ENCODE assay signal across 9 cellular contexts in the genomic region with DNA sequence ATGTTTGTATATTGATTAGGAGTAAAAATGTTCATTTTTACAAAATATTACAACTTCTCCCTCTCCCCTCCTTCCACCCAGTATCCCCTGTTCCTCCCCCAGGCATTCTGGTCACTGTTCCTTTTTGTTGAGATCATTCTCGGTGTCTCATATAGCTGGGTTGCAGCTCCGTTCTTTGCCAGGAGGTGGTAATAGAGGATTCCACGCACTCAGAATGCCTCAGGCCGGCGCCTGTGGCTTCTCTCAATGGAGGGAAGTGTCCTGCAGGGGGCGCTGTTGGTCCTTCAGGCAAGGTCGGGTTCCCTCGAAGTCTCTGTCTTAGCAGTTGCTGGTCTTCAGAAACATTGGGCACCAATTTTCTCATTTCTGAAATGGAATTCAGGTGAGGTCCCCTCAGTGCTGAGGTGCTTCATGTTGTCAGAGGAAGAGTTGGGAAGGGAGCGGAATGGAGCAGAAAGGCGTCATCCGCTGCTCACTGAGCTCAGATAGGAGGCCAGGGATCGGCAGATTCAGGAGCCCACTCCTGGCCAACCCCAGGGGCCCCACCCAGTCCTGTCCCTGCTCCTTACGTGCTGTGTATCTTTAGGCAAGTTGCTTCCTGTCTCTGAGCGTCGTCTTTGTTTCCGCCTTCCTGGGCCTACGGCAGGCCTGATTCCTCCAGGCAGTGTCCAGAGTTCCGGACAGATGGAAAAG. TPM values are rescaled to one million over a fixed set of nuclear protein-coding genes. Genes with fewer than 3 reads are reported as not detected.
DNase-seq lines count a peak whose midpoint lies in the region; ATAC-seq, FAIRE-seq and TF ChIP-seq lines count a peak whose summit lies in the region.
"Had no signal": no experiment of that assay in that cellular context is flagged by ENCODE, and none has a peak within 500 bp of the region (broad histone marks: within the 10 kb centered on the region; RNA-seq: fewer than 3 reads in every experiment).

No MANE protein-coding gene starts in this region.

- no peaks in the 10 kb centered on the region for H3K79me2 ChIP-seq in K562 (ENCODE audit: control insufficient read depth, insufficient read depth, low read length)

- H4K8ac ChIP-seq in mesenchymal stem cell (ENCODE audit: low read length), result no peak overlapping the region

- no peaks in the 10 kb centered on the region for H3K4me1 ChIP-seq in RWPE2 (ENCODE audit: insufficient read depth, poor library complexity, severe bottlenecking)
- peaks cover 0 to 23% of the 10 kb centered on the region in 2 experiments; a peak in 3 of 5 replicates for H3K4me1 ChIP-seq in K562 (replicated peaks in 1 of 2; ENCODE audit: control insufficient read depth in 2 of 2, insufficient read depth in 2 of 2, low read length in 2 of 2)
- peaks cover 2% of the 10 kb centered on the region for H3K4me1 ChIP-seq in mesenchymal stem cell (ENCODE audit: control insufficient read depth, insufficient read depth, low read depth, low read length)

- no peak overlapping the region for H3K14ac ChIP-seq in mesenchymal stem cell (ENCODE audit: low read length in 2 of 2)

- 57% methylated on average over 16 of the region's 18 CpGs for WGBS in K562 (ENCODE audit: insufficient coverage, low coverage, missing lambda C conversion rate)
- 77% methylated on average over 18 of the region's 18 CpGs for WGBS in mesenchymal stem cell

- no peak overlapping the region for H2BK12ac ChIP-seq in mesenchymal stem cell (ENCODE audit: low read length in 2 of 2)

- H3K4me2 ChIP-seq in K562 (ENCODE audit: insufficient read depth, low read length), result no peak overlapping the region
- H3K4me2 ChIP-seq in mesenchymal stem cell (ENCODE audit: low read length, poor library complexity, severe bottlenecking), result no peak overlapping the region

- peaks cover 19% of the 10 kb centered on the region for H3K27me3 ChIP-seq in RWPE2 (ENCODE audit: insufficient read depth, poor library complexity, severe bottlenecking)
- peaks cover 0 to 10% of the 10 kb centered on the region in 2 experiments; a peak in 2 of 5 replicates for H3K27me3 ChIP-seq in K562 (ENCODE audit: control insufficient read depth in 2 of 2, insufficient read depth in 2 of 2, low read length in 2 of 2)
- H3K27me3 ChIP-seq in mesenchymal stem cell (ENCODE audit: control insufficient read depth in 1 of 2, insufficient read depth in 1 of 2, low read length in 2 of 2), result peaks cover 14 to 41% of the 10 kb centered on the region in 2 experiments

- H3K4me3 ChIP-seq in RWPE2 (ENCODE audit: severe bottlenecking), result no peak overlapping the region
- H3K4me3 ChIP-seq in K562, result no peak overlapping the region
- H3K4me3 ChIP-seq in mesenchymal stem cell (ENCODE audit: insufficient read depth in 1 of 2, low read depth in 1 of 2, low read length in 2 of 2), result no peak overlapping the region

- H3K9ac ChIP-seq in K562 (ENCODE audit: insufficient read depth in 1 of 2, low read depth in 2 of 2, low read length in 2 of 2) (no peak overlapping the region), mesenchymal stem cell (ENCODE audit: low read length) (no peak overlapping the region)

- H2AFZ ChIP-seq in K562 (ENCODE audit: low read depth, low read length) (no peak overlapping the region), mesenchymal stem cell (ENCODE audit: low read depth, low read length) (no peak overlapping the region)

- TF ChIP-seq RAD21 in K562 (CRISPR knock-in tag; conservative IDR thresholded peaks at IDR 0.05 in 1 of 2, IDR thresholded peaks at IDR 0.05 in 1 of 2), result peak in 1 of 2 experiments; percentile 47; a peak in 2 of 4 replicates

- H4K91ac ChIP-seq in mesenchymal stem cell (ENCODE audit: low read length), result peak overlapping the region; percentile 10

- H3K36me3 ChIP-seq in RWPE2 (ENCODE audit: low read depth), result no peaks in the 10 kb centered on the region
- peaks cover 13% of the 10 kb centered on the region; the same call in 2 of the 3 replicates for H3K36me3 ChIP-seq in K562 (ENCODE audit: control insufficient read depth, insufficient read depth, low read length)
- peaks cover 5 to 44% of the 10 kb centered on the region in 2 experiments for H3K36me3 ChIP-seq in mesenchymal stem cell (ENCODE audit: control insufficient read depth in 1 of 2, insufficient read depth in 2 of 2, low read depth in 1 of 2, low read length in 2 of 2)

- H3K79me1 ChIP-seq in mesenchymal stem cell (replicated peaks; ENCODE audit: low read length, poor library complexity, severe bottlenecking), result peaks cover 6% of the 10 kb centered on the region

- no peak for TF ChIP-seq EP300 in K562 (IDR thresholded peaks at IDR 0.05; ENCODE audit: low read length)

- TF ChIP-seq CTCF in RWPE2 (IDR thresholded peaks at IDR 0.05; ENCODE audit: poor library complexity, severe bottlenecking) (peak; percentile 39), K562 (IDR thresholded peaks at IDR 0.05 in 2 of 3, conservative IDR thresholded peaks at IDR 0.05 in 1 of 3; ENCODE audit: insufficient read depth in 2 of 3, low read depth in 1 of 3, low read length in 3 of 3) (peak; percentile 70 to 98 (median 83))

- no peak overlapping the region for H2BK120ac ChIP-seq in mesenchymal stem cell (ENCODE audit: low read depth, low read length)

- no peak overlapping the region for H2BK15ac ChIP-seq in mesenchymal stem cell (ENCODE audit: low read depth, poor library complexity, severe bottlenecking)

- POLR2A ChIA-PET in K562 (lab: Yijun Ruan, JAX), result interaction anchor here (0.5 kb wide), 1 partner anchor 75 kb away, joined by 3 read pairs; no protein-coding TSS in a partner anchor

- in situ Hi-C loops in K562 (cut with MboI), result no loop called here

- DNase-seq in activated CD4-positive, alpha-beta T cell treated with anti-CD3 and anti-CD28 coated beads for 24 hours (ENCODE audit: low read depth in 2 of 2), result peak; percentile 36 to 63
- no peak for DNase-seq in activated CD4-positive, alpha-beta T cell treated with anti-CD3 and anti-CD28 coated beads for 1 hour
- DNase-seq in RWPE2 (ENCODE audit: low spot score) (no peak), K562 (ENCODE audit: extremely low read depth in 1 of 4, low spot score in 3 of 4) (peak; percentile 58 to 81 (median 72)), mesenchymal stem cell (peak; percentile 23), GM12892 (ENCODE audit: insufficient read length) (no peak)

- H3K9me3 ChIP-seq in RWPE2 (ENCODE audit: severe bottlenecking), result no peaks in the 10 kb centered on the region
- H3K9me3 ChIP-seq in K562 (replicated peaks; ENCODE audit: control insufficient read depth, insufficient read depth, low read depth, low read length), result peaks cover 9% of the 10 kb centered on the region
- peaks cover 7% of the 10 kb centered on the region for H3K9me3 ChIP-seq in mesenchymal stem cell (ENCODE audit: control insufficient read depth, low read length)

- no peak overlapping the region for H2BK5ac ChIP-seq in mesenchymal stem cell (ENCODE audit: low read depth, low read length, poor library complexity, severe bottlenecking)

- H3K27ac ChIP-seq in RWPE2 (ENCODE audit: poor library complexity, severe bottlenecking), result no peak overlapping the region
- H3K27ac ChIP-seq in K562 (ENCODE audit: extremely low read depth, low read depth, low read length), result no peak overlapping the region
- no peak overlapping the region for H3K27ac ChIP-seq in mesenchymal stem cell (ENCODE audit: low read length, poor library complexity, severe bottlenecking)

- ATAC-seq in RWPE2 (ENCODE audit: low read depth) (no peak), K562 (peak; percentile 83), GM21381 (IDR thresholded peaks at IDR 0.05; ENCODE audit: unreplicated experiment) (no peak), GM18861 (IDR thresholded peaks at IDR 0.05; ENCODE audit: unreplicated experiment) (no peak)

- no peaks in the 10 kb centered on the region for H3K9me1 ChIP-seq in K562 (ENCODE audit: control insufficient read depth, insufficient read depth, low read length)

- H2AK5ac ChIP-seq in mesenchymal stem cell (ENCODE audit: low read length, severe bottlenecking), result no peak overlapping the region

- no TSS peak for BruUV-seq in K562 (replicated peaks; lab: Mats Ljungman, UMichigan)

- FAIRE-seq in K562 (lab: Jason Lieb, UNC), result peak; percentile 84
- FAIRE-seq in GM12892 (lab: Jason Lieb, UNC), result no peak

- TF ChIP-seq POLR2A in K562 (conservative IDR thresholded peaks at IDR 0.05) (no peak), GM12892 (IDR thresholded peaks at IDR 0.05; ENCODE audit: low read depth, low read length) (no peak)

- no peak overlapping the region for H3K18ac ChIP-seq in mesenchymal stem cell (ENCODE audit: low read depth in 1 of 2, low read length in 2 of 2)

- no peak overlapping the region for H3K23ac ChIP-seq in mesenchymal stem cell (ENCODE audit: low read length in 2 of 2)

- intact Hi-C loops in K562 (cut with micrococcal nuclease), result no loop called here

- CTCF ChIA-PET in K562 (lab: Yijun Ruan, JAX; ENCODE audit: low intra/inter-chr PET ratio), result interaction anchor here (0.6 kb wide), 1 partner anchor 24 kb away, joined by 5 read pairs; the partner anchor contains the start of gene JOSD2

- no peak overlapping the region for H3K4ac ChIP-seq in mesenchymal stem cell (ENCODE audit: low read depth in 1 of 2, low read length in 2 of 2)

- H4K20me1 ChIP-seq in K562 (replicated peaks; ENCODE audit: control insufficient read depth, insufficient read depth, low read length), result no peaks in the 10 kb centered on the region

RNA-seq across cellular contexts. Expression of gene GARIN5A, which starts 10.3 kb away (rescaled TPM):
- 0.49 TPM in 1 of 2 replicates, not detected in the other for total RNA-seq in K562 (2011; cell fraction: chromatin; rRNA removed; ENCODE audit: low replicate concordance)
- total RNA-seq in K562 (2011; cell fraction: nucleolus; rRNA removed), result 0.39 TPM in 1 of 2 replicates, not detected in the other
- not detected in 2 replicates for total RNA-seq in K562 (2011; cell fraction: nucleoplasm; rRNA removed)
- total RNA-seq in K562 (2014; rRNA removed) (0.23 and 0.33 TPM in 2 replicates), K562 (2014; rRNA removed; fragmentation: Illumina TruSeq; extraction: Trizol) (not detected in 2 replicates), K562 (2015; rRNA removed; fragmentation: Illumina TruSeq; extraction: Trizol) (0.47 TPM in 1 of 2 replicates, not detected in the other), K562 (2021) (0.31 and 0.82 TPM in 2 replicates)
- polyA plus RNA-seq in K562 (2011; rRNA removed) (0.10 and 0.26 TPM in 2 replicates), K562 (2014; fragmentation: Illumina TruSeq; extraction: Trizol) (0.57 and 0.59 TPM in 2 replicates), K562 (2014; fragmentation: Nextera tagmentation; extraction: Ambion mirVana) (under 1 TPM in 1 of 2 experiments, not detected in 1; 0.13 TPM), K562 (2014; rRNA removed) (0.16 and 0.17 TPM in 2 replicates)
- 0.59 and 0.78 TPM in 2 replicates for polyA plus RNA-seq in K562 (2011; cell fraction: cytosol; rRNA removed)
- polyA plus RNA-seq in K562 (2011; cell fraction: nucleus; rRNA removed), result 0.22 and 0.38 TPM in 2 replicates
- polyA plus RNA-seq in K562 (2012), result 0.49 and 0.83 TPM in 2 replicates
- polyA minus RNA-seq in K562 (2011; rRNA and poly(A)+ RNA removed), result not detected in 2 replicates
- polyA minus RNA-seq in K562 (2011; cell fraction: cytosol; rRNA and poly(A)+ RNA removed), result 1.4 TPM in 1 of 2 replicates, not detected in the other
- polyA minus RNA-seq in K562 (2011; cell fraction: nucleus; rRNA and poly(A)+ RNA removed), result 0.27 TPM in 1 of 2 replicates, not detected in the other
- polyA plus RNA-seq in mesenchymal stem cell (2013, experiment 1 of 2), result 1.0 TPM
- 0.88 TPM for polyA plus RNA-seq in mesenchymal stem cell (2013, experiment 2 of 2)
- polyA plus RNA-seq in GM12892 (2012; ENCODE audit: missing spikeins), result 0.70 TPM
- total RNA-seq: subcutaneous adipose tissue had no signal

RNA-seq across cellular contexts. Expression of gene EMC10, which starts 10.7 kb away (rescaled TPM):
- 22.6 and 40.4 TPM in 2 replicates for total RNA-seq in K562 (2011; cell fraction: chromatin; rRNA removed; ENCODE audit: low replicate concordance)
- total RNA-seq in K562 (2011; cell fraction: nucleolus; rRNA removed), result 43.2 and 45.7 TPM in 2 replicates
- 27.7 and 40.1 TPM in 2 replicates for total RNA-seq in K562 (2011; cell fraction: nucleoplasm; rRNA removed)
- total RNA-seq in K562 (2014; rRNA removed), result 40.4 and 48.9 TPM in 2 replicates
- 6.1 and 7.4 TPM in 2 replicates for total RNA-seq in K562 (2014; rRNA removed; fragmentation: Illumina TruSeq; extraction: Trizol)
- total RNA-seq in K562 (2015; rRNA removed; fragmentation: Illumina TruSeq; extraction: Trizol), result 25.2 and 25.8 TPM in 2 replicates
- 42.5 and 46.0 TPM in 2 replicates for total RNA-seq in K562 (2021)
- polyA plus RNA-seq in K562 (2011; rRNA removed), result 12.4 and 13.7 TPM in 2 replicates
- 18.3 and 54.3 TPM in 2 replicates for polyA plus RNA-seq in K562 (2011; cell fraction: cytosol; rRNA removed)
- polyA plus RNA-seq in K562 (2011; cell fraction: nucleus; rRNA removed), result 13.8 and 24.8 TPM in 2 replicates
- 37.9 TPM in 2 replicates for polyA plus RNA-seq in K562 (2012)
- 13.1 and 27.3 TPM in 2 replicates for polyA plus RNA-seq in K562 (2014; fragmentation: Illumina TruSeq; extraction: Trizol)
- polyA plus RNA-seq in K562 (2014; fragmentation: Nextera tagmentation; extraction: Ambion mirVana), result 1 to 10 TPM; 1.4 to 2.9 TPM
- 34.5 and 38.2 TPM in 2 replicates for polyA plus RNA-seq in K562 (2014; rRNA removed)
- polyA minus RNA-seq in K562 (2011; rRNA and poly(A)+ RNA removed), result 1.9 and 3.7 TPM in 2 replicates
- polyA minus RNA-seq in K562 (2011; cell fraction: cytosol; rRNA and poly(A)+ RNA removed), result 14.7 and 15.0 TPM in 2 replicates
- 6.4 and 6.7 TPM in 2 replicates for polyA minus RNA-seq in K562 (2011; cell fraction: nucleus; rRNA and poly(A)+ RNA removed)
- 104 TPM for polyA plus RNA-seq in mesenchymal stem cell (2013, experiment 1 of 2)
- polyA plus RNA-seq in mesenchymal stem cell (2013, experiment 2 of 2), result 102 TPM
- polyA plus RNA-seq in GM12892 (2012; ENCODE audit: missing spikeins), result 15.9 TPM

RNA-seq across cellular contexts. Expression of gene JOSD2, which starts 24.0 kb away (rescaled TPM):
- total RNA-seq in K562 (2011; cell fraction: chromatin; rRNA removed; ENCODE audit: low replicate concordance), result 2.5 TPM in 1 of 2 replicates, not detected in the other
- 1.2 and 1.8 TPM in 2 replicates for total RNA-seq in K562 (2011; cell fraction: nucleolus; rRNA removed)
- 3.2 and 4.7 TPM in 2 replicates for total RNA-seq in K562 (2011; cell fraction: nucleoplasm; rRNA removed)
- 12.0 and 15.5 TPM in 2 replicates for total RNA-seq in K562 (2014; rRNA removed)
- total RNA-seq in K562 (2014; rRNA removed; fragmentation: Illumina TruSeq; extraction: Trizol), result 0.55 and 0.61 TPM in 2 replicates
- total RNA-seq in K562 (2015; rRNA removed; fragmentation: Illumina TruSeq; extraction: Trizol), result 3.1 and 4.5 TPM in 2 replicates
- total RNA-seq in K562 (2021), result 13.6 and 17.8 TPM in 2 replicates
- 3.3 and 3.8 TPM in 2 replicates for polyA plus RNA-seq in K562 (2011; rRNA removed)
- polyA plus RNA-seq in K562 (2011; cell fraction: cytosol; rRNA removed), result 7.6 and 42.8 TPM in 2 replicates
- 3.9 and 12.6 TPM in 2 replicates for polyA plus RNA-seq in K562 (2011; cell fraction: nucleus; rRNA removed)
- polyA plus RNA-seq in K562 (2012), result 10.4 and 14.8 TPM in 2 replicates
- polyA plus RNA-seq in K562 (2014; fragmentation: Illumina TruSeq; extraction: Trizol), result 1.3 and 3.3 TPM in 2 replicates
- under 1 TPM; 0.06 to 0.95 TPM for polyA plus RNA-seq in K562 (2014; fragmentation: Nextera tagmentation; extraction: Ambion mirVana)
- polyA plus RNA-seq in K562 (2014; rRNA removed), result 12.5 and 14.4 TPM in 2 replicates
- polyA minus RNA-seq in K562 (2011; rRNA and poly(A)+ RNA removed), result 0.32 and 0.66 TPM in 2 replicates
- polyA minus RNA-seq in K562 (2011; cell fraction: cytosol; rRNA and poly(A)+ RNA removed), result 4.2 and 5.2 TPM in 2 replicates
- polyA minus RNA-seq in K562 (2011; cell fraction: nucleus; rRNA and poly(A)+ RNA removed), result 1.8 and 3.6 TPM in 2 replicates
- polyA plus RNA-seq in mesenchymal stem cell (2013, experiment 1 of 2), result 29.7 TPM
- 30.2 TPM for polyA plus RNA-seq in mesenchymal stem cell (2013, experiment 2 of 2)
- 5.8 TPM for polyA plus RNA-seq in GM12892 (2012; ENCODE audit: missing spikeins)

RNA-seq across cellular contexts. Expression of gene ASPDH, which starts 26.7 kb away (rescaled TPM):
- not detected in 2 replicates for total RNA-seq in K562 (2011; cell fraction: chromatin; rRNA removed; ENCODE audit: low replicate concordance)
- not detected in 2 replicates for total RNA-seq in K562 (2011; cell fraction: nucleolus; rRNA removed)
- not detected in 2 replicates for total RNA-seq in K562 (2011; cell fraction: nucleoplasm; rRNA removed)
- not detected in 2 replicates for total RNA-seq in K562 (2014; rRNA removed)
- total RNA-seq in K562 (2014; rRNA removed; fragmentation: Illumina TruSeq; extraction: Trizol), result not detected in 2 replicates
- total RNA-seq in K562 (2015; rRNA removed; fragmentation: Illumina TruSeq; extraction: Trizol), result not detected in 2 replicates
- total RNA-seq in K562 (2021), result not detected in 2 replicates
- not detected in 2 replicates for polyA plus RNA-seq in K562 (2011; rRNA removed)
- not detected in 2 replicates for polyA plus RNA-seq in K562 (2011; cell fraction: cytosol; rRNA removed)
- polyA plus RNA-seq in K562 (2011; cell fraction: nucleus; rRNA removed), result not detected in 2 replicates
- 0.39 and 0.40 TPM in 2 replicates for polyA plus RNA-seq in K562 (2012)
- not detected in 2 replicates for polyA plus RNA-seq in K562 (2014; fragmentation: Illumina TruSeq; extraction: Trizol)
- not detected for polyA plus RNA-seq in K562 (2014; fragmentation: Nextera tagmentation; extraction: Ambion mirVana)
- not detected in 2 replicates for polyA plus RNA-seq in K562 (2014; rRNA removed)
- not detected in 2 replicates for polyA minus RNA-seq in K562 (2011; rRNA and poly(A)+ RNA removed)
- not detected in 2 replicates for polyA minus RNA-seq in K562 (2011; cell fraction: cytosol; rRNA and poly(A)+ RNA removed)
- polyA minus RNA-seq in K562 (2011; cell fraction: nucleus; rRNA and poly(A)+ RNA removed), result not detected in 2 replicates
- not detected for polyA plus RNA-seq in mesenchymal stem cell (2013, experiment 1 of 2)
- polyA plus RNA-seq in mesenchymal stem cell (2013, experiment 2 of 2), result not detected
- polyA plus RNA-seq in GM12892 (2012; ENCODE audit: missing spikeins), result not detected
- total RNA-seq: subcutaneous adipose tissue had no signal

RNA-seq across cellular contexts. Expression of gene MYBPC2, which starts 54.3 kb away (rescaled TPM):
- total RNA-seq in K562 (2011; cell fraction: chromatin; rRNA removed; ENCODE audit: low replicate concordance), result 0.30 and 0.67 TPM in 2 replicates
- not detected in 2 replicates for total RNA-seq in K562 (2011; cell fraction: nucleolus; rRNA removed)
- not detected in 2 replicates for total RNA-seq in K562 (2011; cell fraction: nucleoplasm; rRNA removed)
- not detected in 2 replicates for total RNA-seq in K562 (2014; rRNA removed)
- total RNA-seq in K562 (2014; rRNA removed; fragmentation: Illumina TruSeq; extraction: Trizol), result not detected in 2 replicates
- not detected in 2 replicates for total RNA-seq in K562 (2015; rRNA removed; fragmentation: Illumina TruSeq; extraction: Trizol)
- total RNA-seq in K562 (2021), result 0.04 TPM in 1 of 2 replicates, not detected in the other
- polyA plus RNA-seq in K562 (2011; rRNA removed), result 0.14 and 0.19 TPM in 2 replicates
- 0.06 and 0.07 TPM in 2 replicates for polyA plus RNA-seq in K562 (2011; cell fraction: cytosol; rRNA removed)
- 0.31 and 0.60 TPM in 2 replicates for polyA plus RNA-seq in K562 (2011; cell fraction: nucleus; rRNA removed)
- polyA plus RNA-seq in K562 (2012), result 0.01 TPM in 1 of 2 replicates, not detected in the other
- polyA plus RNA-seq in K562 (2014; fragmentation: Illumina TruSeq; extraction: Trizol), result not detected in 2 replicates
- not detected for polyA plus RNA-seq in K562 (2014; fragmentation: Nextera tagmentation; extraction: Ambion mirVana)
- 0.01 TPM in 1 of 2 replicates, not detected in the other for polyA plus RNA-seq in K562 (2014; rRNA removed)
- 0.06 TPM in 1 of 2 replicates, not detected in the other for polyA minus RNA-seq in K562 (2011; rRNA and poly(A)+ RNA removed)
- not detected in 2 replicates for polyA minus RNA-seq in K562 (2011; cell fraction: cytosol; rRNA and poly(A)+ RNA removed)
- polyA minus RNA-seq in K562 (2011; cell fraction: nucleus; rRNA and poly(A)+ RNA removed), result 0.22 TPM in 1 of 2 replicates, not detected in the other
- polyA plus RNA-seq in mesenchymal stem cell (2013, experiment 1 of 2), result not detected
- not detected for polyA plus RNA-seq in mesenchymal stem cell (2013, experiment 2 of 2)
- 1.2 TPM for polyA plus RNA-seq in GM12892 (2012; ENCODE audit: missing spikeins)
- total RNA-seq: subcutaneous adipose tissue had no signal

Comparison
In these comparisons a context has a peak if more than half of its experiments do, and no peak if none do; other contexts are left out.
1. DNase-seq: peak in activated CD4-positive, alpha-beta T cell treated with anti-CD3 and anti-CD28 coated beads for 24 hours (2 of 2), K562 (4 of 4) and mesenchymal stem cell (single experiment); none in activated CD4-positive, alpha-beta T cell treated with anti-CD3 and anti-CD28 coated beads for 1 hour (single experiment), RWPE2 (single experiment) and GM12892 (single experiment).